ENCODE assay signal across 14 cellular contexts in the genomic region with DNA sequence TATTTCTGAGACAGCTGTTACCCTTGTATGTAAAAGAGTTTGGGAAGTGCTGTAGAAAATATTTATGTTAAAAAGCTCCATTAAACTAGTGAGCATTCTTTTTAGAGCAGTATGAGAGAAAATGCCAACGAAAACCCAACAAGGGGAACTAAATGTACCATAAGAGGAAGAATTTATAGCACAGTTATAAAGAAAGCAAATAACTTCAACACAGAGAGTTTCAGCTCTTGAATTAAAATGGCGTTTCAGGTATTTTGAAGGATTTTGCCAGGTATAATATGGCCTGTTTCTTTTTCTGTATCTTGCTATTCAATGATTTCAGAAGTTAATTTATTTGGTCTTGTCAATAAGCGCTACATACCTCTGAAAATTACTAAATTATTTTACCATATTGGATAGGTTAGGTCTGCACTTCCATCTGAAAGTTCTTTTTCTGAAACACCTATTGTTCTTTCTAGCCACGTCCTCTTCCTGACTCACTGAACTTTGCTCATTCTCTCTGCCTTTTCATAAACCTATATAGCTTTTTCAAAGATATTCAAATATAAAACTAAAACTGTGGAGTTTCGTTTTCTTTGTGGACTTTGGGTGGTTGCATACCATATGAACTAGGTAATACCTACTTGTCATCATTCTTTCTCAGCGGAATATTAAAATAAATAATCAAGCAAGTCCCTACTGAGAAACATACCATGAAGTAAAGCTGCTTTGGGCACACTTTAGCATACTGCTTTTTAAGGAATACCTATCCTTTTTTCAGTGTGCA.
A peak's percentile ranks its signal among the peaks of the same experiment; 100 is the strongest.
DNase-seq lines count a peak whose midpoint lies in the region; ATAC-seq, FAIRE-seq and TF ChIP-seq lines count a peak whose summit lies in the region.
"Had no signal": no experiment of that assay in that cellular context is flagged by ENCODE, and none has a peak within 500 bp of the region (broad histone marks: within the 10 kb centered on the region; RNA-seq: fewer than 3 reads in every experiment).

No MANE protein-coding gene starts in this region.

- no peak overlapping the region for H3K4me3 ChIP-seq in A549
- H3K4me3 ChIP-seq: K562, upper lobe of right lung had no signal

- TF ChIP-seq CTCF in A549 (IDR thresholded peaks at IDR 0.05) = no peak

- POLR2A ChIA-PET in A549 (lab: Yijun Ruan, JAX) = no interaction called here

- WGBS in A549 (ENCODE audit: missing lambda C conversion rate) = 49% methylated on average over 6 of the region's 6 CpGs

- H3K4me2 ChIP-seq in A549 = peak overlapping the region; percentile 58

- no peak for FAIRE-seq in A549 (lab: Jason Lieb, UNC)
- FAIRE-seq: K562 had no signal

- TF ChIP-seq POLR2A in A549 (IDR thresholded peaks at IDR 0.05; ENCODE audit: low read length) = no peak

- ATAC-seq in A549 (peak in 1 of 2 experiments; percentile 57; a peak in 3 of 6 replicates), HG03432 (IDR thresholded peaks at IDR 0.05; ENCODE audit: unreplicated experiment) (peak; percentile 56), HG02623 (IDR thresholded peaks at IDR 0.05; ENCODE audit: unreplicated experiment) (no peak)
- ATAC-seq: K562, upper lobe of right lung had no signal

- H3K27ac ChIP-seq in A549 = peak overlapping the region; percentile 36 to 74
- H3K27ac ChIP-seq: upper lobe of right lung had no signal

- CTCF ChIA-PET in A549 (lab: Yijun Ruan, JAX) = interaction anchor here (1.2 kb wide), 1 partner anchor 36 kb away, joined by 3 read pairs; no protein-coding TSS in a partner anchor

- TF ChIP-seq EP300 in A549 (IDR thresholded peaks at IDR 0.05) = no peak

- TF ChIP-seq RAD21 in A549 (conservative IDR thresholded peaks at IDR 0.05 in 1 of 2, IDR thresholded peaks at IDR 0.05 in 1 of 2) = no peak

- peak in 1 of 2 experiments; percentile 28 for DNase-seq in A549 (ENCODE audit: low read depth in 1 of 2, low spot score in 1 of 2)
- peak; percentile 27 for DNase-seq in amniotic epithelial cell (ENCODE audit: low read depth)
- DNase-seq in hepatic stellate cell (ENCODE audit: low spot score) = peak; percentile 29
- no peak for DNase-seq in RKO (ENCODE audit: low spot score)
- no peak for DNase-seq in OCI-M1 (lab: John Stamatoyannopoulos, UW)
- no peak for DNase-seq in effector CD4-positive, alpha-beta T cell
- DNase-seq: activated CD4-positive, CD25-positive, alpha-beta regulatory T cell; activated T-cell treated with anti-CD3 and anti-CD28 coated beads, Interleukin-2, amount 50 U/mL, for 1 hour; aorta; NCI-H2029 treated with DMSO at 0.1 percent for 48 hours; upper lobe of right lung had no signal

- H3K9me3 ChIP-seq in A549 = no peaks in the 10 kb centered on the region
- H3K9me3 ChIP-seq: upper lobe of right lung had no signal

- peaks cover 43% of the 10 kb centered on the region for H3K4me1 ChIP-seq in A549
- H3K4me1 ChIP-seq: upper lobe of right lung had no signal

TF ChIP-seq in A549, 52 proteins besides CTCF, POLR2A, EP300 and RAD21:
- no peak for TF ChIP-seq RCOR1 (IDR thresholded peaks at IDR 0.05; ENCODE audit: low read depth, low read length)
- no peak for TF ChIP-seq ZC3H11A (IDR thresholded peaks at IDR 0.05)
- no peak for TF ChIP-seq FOSL2 (IDR thresholded peaks at IDR 0.05)
- TF ChIP-seq FOSL2 (CRISPR knock-in tag; IDR thresholded peaks at IDR 0.05) = no peak
- TF ChIP-seq MAFK (IDR thresholded peaks at IDR 0.05; ENCODE audit: partially characterized antibody) = no peak
- TF ChIP-seq SMC3 (IDR thresholded peaks at IDR 0.05) = no peak
- no peak for TF ChIP-seq ATOH8 (CRISPR knock-in tag; IDR thresholded peaks at IDR 0.05; ENCODE audit: low read depth)
- TF ChIP-seq FOSB (CRISPR knock-in tag; IDR thresholded peaks at IDR 0.05) = no peak
- TF ChIP-seq, protein P1, sequence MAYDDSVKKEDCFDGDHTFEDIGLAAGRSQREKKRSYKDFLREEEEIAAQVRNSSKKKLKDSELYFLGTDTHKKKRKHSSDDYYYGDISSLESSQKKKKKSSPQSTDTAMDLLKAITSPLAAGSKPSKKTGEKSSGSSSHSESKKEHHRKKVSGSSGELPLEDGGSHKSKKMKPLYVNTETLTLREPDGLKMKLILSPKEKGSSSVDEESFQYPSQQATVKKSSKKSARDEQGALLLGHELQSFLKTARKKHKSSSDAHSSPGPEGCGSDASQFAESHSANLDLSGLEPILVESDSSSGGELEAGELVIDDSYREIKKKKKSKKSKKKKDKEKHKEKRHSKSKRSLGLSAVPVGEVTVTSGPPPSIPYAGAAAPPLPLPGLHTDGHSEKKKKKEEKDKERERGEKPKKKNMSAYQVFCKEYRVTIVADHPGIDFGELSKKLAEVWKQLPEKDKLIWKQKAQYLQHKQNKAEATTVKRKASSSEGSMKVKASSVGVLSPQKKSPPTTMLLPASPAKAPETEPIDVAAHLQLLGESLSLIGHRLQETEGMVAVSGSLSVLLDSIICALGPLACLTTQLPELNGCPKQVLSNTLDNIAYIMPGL (CRISPR knock-in tag; IDR thresholded peaks at IDR 0.05; ENCODE audit: borderline replicate concordance) = no peak
- TF ChIP-seq HOXB5 (CRISPR knock-in tag; IDR thresholded peaks at IDR 0.05) = no peak
- no peak for TF ChIP-seq RNF2 (IDR thresholded peaks at IDR 0.05; ENCODE audit: borderline replicate concordance, low read depth)
- TF ChIP-seq JUN (IDR thresholded peaks at IDR 0.05) = no peak
- no peak for TF ChIP-seq USF2 (IDR thresholded peaks at IDR 0.05)
- TF ChIP-seq HEYL (CRISPR knock-in tag; IDR thresholded peaks at IDR 0.05) = no peak
- no peak for TF ChIP-seq EHMT2 (IDR thresholded peaks at IDR 0.05; ENCODE audit: low read depth)
TF ChIP-seq in A549: peak in this region for 0.

Comparison
In these comparisons a context has a peak if more than half of its experiments do, and no peak if none do; other contexts are left out.
1. DNase-seq: peak in amniotic epithelial cell (single experiment) and hepatic stellate cell (single experiment); none in RKO (single experiment), OCI-M1 (single experiment) and effector CD4-positive, alpha-beta T cell (single experiment).